In genomic region chr4:87353592-87353991, GRCh38 we compare ENCODE assay signal across 9 cellular contexts. TPM values are rescaled to one million over a fixed set of nuclear protein-coding genes. Genes with fewer than 3 reads are reported as not detected.
DNase-seq lines count a peak whose midpoint lies in the region; ATAC-seq, FAIRE-seq and TF ChIP-seq lines count a peak whose summit lies in the region.
"Had no signal": no experiment of that assay in that cellular context is flagged by ENCODE, and none has a peak within 500 bp of the region (broad histone marks: within the 10 kb centered on the region; RNA-seq: fewer than 3 reads in every experiment).

No MANE protein-coding gene starts in this region.

- peak; percentile 67 for TF ChIP-seq CTCF in activated CD8-positive, alpha-beta T cell treated with anti-CD3 and anti-CD28 coated beads for 36 hours (IDR thresholded peaks at IDR 0.05)
- TF ChIP-seq CTCF in foreskin keratinocyte (conservative IDR thresholded peaks at IDR 0.05) (peak; percentile 74), retinal pigment epithelial cell (conservative IDR thresholded peaks at IDR 0.05; ENCODE audit: low read depth, low read length) (peak; percentile 66)

- CTCF ChIA-PET in activated CD8-positive, alpha-beta T cell treated with anti-CD3 and anti-CD28 coated beads for 36 hours (lab: Charles Lee) = interaction anchor here (0.7 to 2.4 kb wide), 12 partner anchors 9 to 495 kb away, joined by 3 to 36 read pairs (median 4); no protein-coding TSS in a partner anchor

- H3K27ac Mint-ChIP-seq in activated CD8-positive, alpha-beta T cell treated with anti-CD3 and anti-CD28 coated beads for 36 hours = no peak overlapping the region

- peaks cover 5% of the 10 kb centered on the region for H3K4me1 ChIP-seq in foreskin keratinocyte

- H3K27ac ChIP-seq in foreskin keratinocyte = no peak overlapping the region
- H3K27ac ChIP-seq: epithelial cell of prostate had no signal

- H3K36me3 Mint-ChIP-seq in activated CD8-positive, alpha-beta T cell treated with anti-CD3 and anti-CD28 coated beads for 36 hours (ENCODE audit: low read depth) = peaks cover 5% of the 10 kb centered on the region

- no peaks in the 10 kb centered on the region for H3K4me1 Mint-ChIP-seq in activated CD8-positive, alpha-beta T cell treated with anti-CD3 and anti-CD28 coated beads for 36 hours (ENCODE audit: low read depth)

- POLR2A ChIA-PET in activated CD8-positive, alpha-beta T cell treated with anti-CD3 and anti-CD28 coated beads for 36 hours (lab: Charles Lee) = no interaction called here

- ATAC-seq in GM21576 (IDR thresholded peaks at IDR 0.05; ENCODE audit: unreplicated experiment) (peak; percentile 91), foreskin keratinocyte (peak; percentile 29)
- peak; percentile 49 for ATAC-seq in activated CD8-positive, alpha-beta T cell treated with anti-CD3 and anti-CD28 coated beads for 36 hours

- FAIRE-seq in HTR-8/SVneo (lab: Jason Lieb, UNC) = no peak

- H3K27me3 Mint-ChIP-seq in activated CD8-positive, alpha-beta T cell treated with anti-CD3 and anti-CD28 coated beads for 36 hours = no peaks in the 10 kb centered on the region

- H3K4me3 ChIP-seq in retinal pigment epithelial cell (ENCODE audit: low read length) = no peak overlapping the region

- intact Hi-C loops in activated CD8-positive, alpha-beta T cell treated with anti-CD3 and anti-CD28 coated beads for 36 hours (cut with micrococcal nuclease) = no loop called here

- H3K4me3 Mint-ChIP-seq in activated CD8-positive, alpha-beta T cell treated with anti-CD3 and anti-CD28 coated beads for 36 hours = no peak overlapping the region

- no peaks in the 10 kb centered on the region for H3K9me3 Mint-ChIP-seq in activated CD8-positive, alpha-beta T cell treated with anti-CD3 and anti-CD28 coated beads for 36 hours

- no peaks in the 10 kb centered on the region for H3K27me3 ChIP-seq in foreskin keratinocyte

- DNase-seq in NCI-H146 (lab: John Stamatoyannopoulos, UW) = peak; percentile 0
- DNase-seq in NCI-H146 treated with DMSO at 0.1 percent for 48 hours (lab: John Stamatoyannopoulos, UW; ENCODE audit: unreplicated experiment) = no peak
- peak; percentile 23 for DNase-seq in HTR-8/SVneo (ENCODE audit: insufficient read length, low spot score)
- peak; percentile 55 for DNase-seq in activated CD8-positive, alpha-beta T cell treated with anti-CD3 and anti-CD28 coated beads for 36 hours
- peak in 1 of 2 donors; percentile 24 for DNase-seq in foreskin keratinocyte
- DNase-seq in retinal pigment epithelial cell (ENCODE audit: low read depth) = no peak
- DNase-seq in activated CD4-positive, CD25-positive, alpha-beta regulatory T cell treated with anti-CD3 and anti-CD28 coated beads, Interleukin-2, amount 50 U/mL, for 72 hours = no peak

RNA-seq across cellular contexts. Expression of gene HSD17B13, which starts 30.9 kb away (rescaled TPM):
- total RNA-seq in activated CD8-positive, alpha-beta T cell treated with anti-CD3 and anti-CD28 coated beads for 36 hours = under 1 TPM in 1 of 2 experiments, not detected in 1; 0.16 TPM
- 0.04 TPM in 1 of 2 replicates, not detected in the other for total RNA-seq in foreskin keratinocyte
- not detected in 2 replicates for polyA plus RNA-seq in foreskin keratinocyte

RNA-seq across cellular contexts. Expression of gene HSD17B11, which starts 37.4 kb away (rescaled TPM):
- total RNA-seq in activated CD8-positive, alpha-beta T cell treated with anti-CD3 and anti-CD28 coated beads for 36 hours = 10 to 100 TPM; 21.2 to 21.7 TPM
- 6.5 and 8.6 TPM in 2 replicates for total RNA-seq in foreskin keratinocyte
- 5.2 and 5.7 TPM in 2 replicates for polyA plus RNA-seq in foreskin keratinocyte

Comparison
In these comparisons a context has a peak if more than half of its experiments do, and no peak if none do; other contexts are left out.
1. DNase-seq: peak in NCI-H146 (single experiment), HTR-8/SVneo (single experiment) and activated CD8-positive, alpha-beta T cell treated with anti-CD3 and anti-CD28 coated beads for 36 hours (single experiment); none in NCI-H146 treated with DMSO at 0.1 percent for 48 hours (single experiment), retinal pigment epithelial cell (single experiment) and activated CD4-positive, CD25-positive, alpha-beta regulatory T cell treated with anti-CD3 and anti-CD28 coated beads, Interleukin-2, amount 50 U/mL, for 72 hours (single experiment).
2. ATAC-seq: peak in every context shown above with its lines; median percentile 91 in GM21576; 49 in activated CD8-positive, alpha-beta T cell treated with anti-CD3 and anti-CD28 coated beads for 36 hours; 29 in foreskin keratinocyte.
3. Peak in every context shown above with its lines, with median percentiles within 50 percentile points of each other: CTCF ChIP-seq.